13 cellular contexts compared by ENCODE assay signal in genomic region chr11:3093281-3094191, GRCh38. TPM values are rescaled to one million over a fixed set of nuclear protein-coding genes. Genes with fewer than 3 reads are reported as not detected.
DNase-seq lines count a peak whose midpoint lies in the region; ATAC-seq and TF ChIP-seq lines count a peak whose summit lies in the region.
"Had no signal": no experiment of that assay in that cellular context is flagged by ENCODE, and none has a peak within 500 bp of the region (broad histone marks: within the 10 kb centered on the region; RNA-seq: fewer than 3 reads in every experiment).

No MANE protein-coding gene starts in this region.

- ATAC-seq in GM21528 (IDR thresholded peaks at IDR 0.05; ENCODE audit: low FRiP score, unreplicated experiment): no peak
- ATAC-seq: CD8-positive, alpha-beta T cell; gastrocnemius medialis had no signal

- peaks cover 2% of the 10 kb centered on the region for H3K9me3 ChIP-seq in trophoblast cell (ENCODE audit: insufficient read depth, low read depth, low read length)
- H3K9me3 ChIP-seq: gastrocnemius medialis, uterus had no signal

- H2BK120ac ChIP-seq in trophoblast cell (ENCODE audit: insufficient read depth, low read length, poor library complexity): no peak overlapping the region

- peak overlapping the region; percentile 16 for H3K9ac ChIP-seq in trophoblast cell (ENCODE audit: low read length)

- H2BK5ac ChIP-seq in trophoblast cell (ENCODE audit: low read depth, low read length, poor library complexity): no peak overlapping the region

- peaks cover 2% of the 10 kb centered on the region in 2 experiments for H3K4me1 ChIP-seq in trophoblast cell (ENCODE audit: control insufficient read depth in 1 of 2, insufficient read depth in 2 of 2, low read length in 2 of 2)
- H3K4me1 ChIP-seq: uterus had no signal

- peaks cover 34 to 43% of the 10 kb centered on the region in 2 experiments for H3K36me3 ChIP-seq in trophoblast cell (ENCODE audit: control insufficient read depth in 1 of 2, insufficient read depth in 2 of 2, low read length in 2 of 2)
- H3K36me3 ChIP-seq: gastrocnemius medialis, uterus had no signal

- no peak overlapping the region for H4K91ac ChIP-seq in trophoblast cell (ENCODE audit: low read depth, low read length)

- H3K27ac ChIP-seq in trophoblast cell (ENCODE audit: low read depth, low read length): no peak overlapping the region
- H3K27ac ChIP-seq: uterus had no signal

- H3K4ac ChIP-seq in trophoblast cell (ENCODE audit: low read depth, low read length): no peak overlapping the region

- H3K79me1 ChIP-seq in trophoblast cell (ENCODE audit: low read length): no peaks in the 10 kb centered on the region

- H4K8ac ChIP-seq in trophoblast cell (ENCODE audit: low read depth, low read length): no peak overlapping the region

- H3K14ac ChIP-seq in trophoblast cell (ENCODE audit: low read length): no peak overlapping the region

- H3K79me2 ChIP-seq in trophoblast cell (ENCODE audit: control insufficient read depth, insufficient read depth, low read length, poor library complexity): no peaks in the 10 kb centered on the region

- H3K18ac ChIP-seq in trophoblast cell (ENCODE audit: low read length): no peak overlapping the region

- no peak overlapping the region for H2AFZ ChIP-seq in trophoblast cell (ENCODE audit: insufficient read depth, low read length, poor library complexity)

- no peaks in the 10 kb centered on the region for H3K27me3 ChIP-seq in trophoblast cell (ENCODE audit: insufficient read depth, low read length)
- H3K27me3 ChIP-seq: gastrocnemius medialis, uterus had no signal

- H3K4me2 ChIP-seq in trophoblast cell (ENCODE audit: low read length): no peak overlapping the region

- no CpG with 5 or more reads among the region's 36 CpGs for WGBS in trophoblast cell (ENCODE audit: extremely low coverage, insufficient coverage, insufficient read length)

- no peak overlapping the region for H3K23ac ChIP-seq in trophoblast cell (ENCODE audit: low read length)

- DNase-seq in ELR (ENCODE audit: low read depth) (peak; percentile 25), HEK293T (ENCODE audit: extremely low spot score) (peak; percentile 6), ecto neural progenitor cell (ENCODE audit: low spot score) (peak; percentile 50), trophoblast cell (no peak), COLO829 (ENCODE audit: low spot score) (no peak), D341Med (ENCODE audit: low spot score) (no peak)
- DNase-seq: activated T-cell treated with anti-CD3 and anti-CD28 coated beads, Interleukin-2, amount 50 U/mL, for 24 hours; stimulated activated CD4-positive, alpha-beta T cell treated with anti-CD3 and anti-CD28 coated beads, Interleukin-1b, Interleukin-23, amount 100 ng/mL, for 48 hours; T-helper 2 cell had no signal

- CTCF ChIA-PET in HEK293T (lab: Yijun Ruan, JAX): interaction anchor here (4.2 kb wide), 1 partner anchor 57 kb away, joined by 45 read pairs; no protein-coding TSS in a partner anchor

- no peak overlapping the region for H4K12ac ChIP-seq in trophoblast cell (ENCODE audit: low read depth, low read length)

- POLR2A ChIA-PET in HEK293T (lab: Yijun Ruan, JAX): no interaction called here

- H3K4me3 ChIP-seq in trophoblast cell (ENCODE audit: low read depth, low read length): no peak overlapping the region
- H3K4me3 ChIP-seq: gastrocnemius medialis, uterus had no signal

- H2BK12ac ChIP-seq in trophoblast cell (ENCODE audit: low read length): no peak overlapping the region

- H2AK5ac ChIP-seq in trophoblast cell (ENCODE audit: low read length): no peak overlapping the region

TF ChIP-seq in HEK293T, 16 proteins besides CTCF, POLR2A, EP300 and RAD21:
- TF ChIP-seq TARDBP (IDR thresholded peaks at IDR 0.05) (no peak), FOXK2 (IDR thresholded peaks at IDR 0.05) (no peak), PKNOX1 (IDR thresholded peaks at IDR 0.05) (no peak), FOXM1 (IDR thresholded peaks at IDR 0.05; ENCODE audit: borderline replicate concordance) (no peak), ZNF384 (IDR thresholded peaks at IDR 0.05) (no peak), ARNT (IDR thresholded peaks at IDR 0.05) (no peak), FOXA1 (IDR thresholded peaks at IDR 0.05) (no peak), HDGF (IDR thresholded peaks at IDR 0.05; ENCODE audit: borderline replicate concordance) (no peak), BHLHE40 (IDR thresholded peaks at IDR 0.05; ENCODE audit: borderline replicate concordance) (no peak), ELF4 (IDR thresholded peaks at IDR 0.05) (no peak), NFRKB (IDR thresholded peaks at IDR 0.05) (no peak), L3MBTL2 (conservative IDR thresholded peaks at IDR 0.05) (no peak), CTBP1 (IDR thresholded peaks at IDR 0.05; ENCODE audit: borderline replicate concordance) (no peak), LEF1 (IDR thresholded peaks at IDR 0.05; ENCODE audit: borderline replicate concordance) (no peak), SP1 (IDR thresholded peaks at IDR 0.05) (no peak)

RNA-seq across cellular contexts. Expression of gene CARS1, which starts 36.3 kb away (rescaled TPM):
- polyA plus RNA-seq in trophoblast cell (2013): 113 and 120 TPM in 2 replicates

Comparison
In these comparisons a context has a peak if more than half of its experiments do, and no peak if none do; other contexts are left out.
1. DNase-seq: peak in ELR (single experiment), HEK293T (single experiment) and ecto neural progenitor cell (single experiment); none in trophoblast cell (0 of 2), COLO829 (single experiment) and D341Med (single experiment).